ENCODE assay signal across 1 cellular context in genomic region chr14:92861856-92862807, GRCh38.
TF ChIP-seq lines count a peak whose summit lies in the region.

No MANE protein-coding gene starts in this region.

TF ChIP-seq in HepG2, 621 proteins besides CTCF, POLR2A, EP300 and RAD21 (continued from another document):
- TF ChIP-seq ERF (CRISPR knock-in tag; IDR thresholded peaks at IDR 0.05) = no peak
- TF ChIP-seq, protein P1, sequence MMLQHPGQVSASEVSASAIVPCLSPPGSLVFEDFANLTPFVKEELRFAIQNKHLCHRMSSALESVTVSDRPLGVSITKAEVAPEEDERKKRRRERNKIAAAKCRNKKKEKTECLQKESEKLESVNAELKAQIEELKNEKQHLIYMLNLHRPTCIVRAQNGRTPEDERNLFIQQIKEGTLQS (CRISPR knock-in tag; IDR thresholded peaks at IDR 0.05) = no peak
- TF ChIP-seq HNRNPLL (IDR thresholded peaks at IDR 0.05; ENCODE audit: low read depth, low read length, poor library complexity, severe bottlenecking) = no peak
- TF ChIP-seq ZNF510 (CRISPR knock-in tag; IDR thresholded peaks at IDR 0.05; ENCODE audit: low read depth) = no peak
- TF ChIP-seq ELF3 (CRISPR knock-in tag; IDR thresholded peaks at IDR 0.05) = peak; percentile 27; the same call in 1 of the 2 replicates
